ENCODE assay signal across 1 cellular context in genomic region chr5:31531888-31532710, GRCh38.
TF ChIP-seq lines count a peak whose summit lies in the region.

Gene C5orf22, plus strand, starts transcription at chr5:31532301. Its CDS starts 92 bp downstream, at chr5:31532393.
Gene DROSHA, minus strand, starts transcription at chr5:31532093. Its CDS starts 3,034 bp downstream, at chr5:31529059.

TF ChIP-seq in HepG2, 621 proteins besides CTCF, POLR2A, EP300 and RAD21 (continued from another document):
- TF ChIP-seq KIAA2018 (CRISPR knock-in tag; IDR thresholded peaks at IDR 0.05; ENCODE audit: borderline replicate concordance) (no peak), ZNF550 (CRISPR knock-in tag; IDR thresholded peaks at IDR 0.05; ENCODE audit: borderline replicate concordance) (no peak), IRX3 (CRISPR knock-in tag; IDR thresholded peaks at IDR 0.05; ENCODE audit: borderline replicate concordance, low read depth) (no peak), FOXO1 (CRISPR knock-in tag; IDR thresholded peaks at IDR 0.05) (no peak), ZNF234 (CRISPR knock-in tag; conservative IDR thresholded peaks at IDR 0.05) (no peak), WIZ (CRISPR knock-in tag; IDR thresholded peaks at IDR 0.05) (0 out of 2 replicates have a peak, but pooled peaks have one; percentile 25), ZNF326 (CRISPR knock-in tag; IDR thresholded peaks at IDR 0.05; ENCODE audit: borderline replicate concordance) (no peak), ZNF646 (CRISPR knock-in tag; IDR thresholded peaks at IDR 0.05) (no peak), TBX3 (IDR thresholded peaks at IDR 0.05; ENCODE audit: borderline replicate concordance) (no peak), GATAD2A (CRISPR knock-in tag; IDR thresholded peaks at IDR 0.05) (peak; percentile 56; the same call in 1 of the 2 replicates), ZFP36L1 (CRISPR knock-in tag; IDR thresholded peaks at IDR 0.05) (no peak), RXRA (CRISPR knock-in tag; IDR thresholded peaks at IDR 0.05) (no peak), SIN3B (IDR thresholded peaks at IDR 0.05; ENCODE audit: low read length) (no peak), ZNF264 (CRISPR knock-in tag; IDR thresholded peaks at IDR 0.05) (no peak), NR2C2 (CRISPR knock-in tag; IDR thresholded peaks at IDR 0.05; ENCODE audit: borderline replicate concordance) (peak; percentile 99), ZGPAT (CRISPR knock-in tag; IDR thresholded peaks at IDR 0.05) (peak; percentile 68; the same call in 1 of the 2 replicates), ZNF776 (CRISPR knock-in tag; IDR thresholded peaks at IDR 0.05) (no peak), ZNF556 (CRISPR knock-in tag; IDR thresholded peaks at IDR 0.05; ENCODE audit: borderline replicate concordance) (peak; percentile 89), ZNF543 (CRISPR knock-in tag; IDR thresholded peaks at IDR 0.05) (no peak; the same call in 1 of the 2 replicates), KAT8 (CRISPR knock-in tag; IDR thresholded peaks at IDR 0.05) (peak; percentile 89)
